Comparison of ENCODE assay signal across 8 cellular contexts in genomic region chr3:57692404-57693191, GRCh38. TPM values are rescaled to one million over a fixed set of nuclear protein-coding genes. Genes with fewer than 3 reads are reported as not detected.
A peak's percentile ranks its signal among the peaks of the same experiment; 100 is the strongest.
DNase-seq lines count a peak whose midpoint lies in the region; ATAC-seq and TF ChIP-seq lines count a peak whose summit lies in the region.

Gene DENND6A (minus strand): TSS chr3:57693077. CDS start chr3:57693018, 59 bp downstream.

- H3K9me3 Mint-ChIP-seq in naive thymus-derived CD4-positive, alpha-beta T cell, result no peaks in the 10 kb centered on the region
- no peaks in the 10 kb centered on the region for H3K9me3 Mint-ChIP-seq in stimulated activated memory B cell treated with anti-CD40 and anti-IgM and Interleukin-4, amounts not matched to agents 10 μg/mL and 1 μg/mL and 100 μg/mL, for 72 hours

- H3K79me2 ChIP-seq in DOHH2 (ENCODE audit: control insufficient read depth, low read length) (peaks cover 53% of the 10 kb centered on the region), Karpas-422 (ENCODE audit: low read length) (peaks cover 53% of the 10 kb centered on the region)

- peak; percentile 98 for DNase-seq in Karpas-422
- DNase-seq in RPMI7951 (ENCODE audit: low read depth), result peak; percentile 95
- DNase-seq in activated T-helper 1 cell treated with anti-CD3 and anti-CD28 coated beads, Interleukin-2, amount 50 U/mL, for 16 hours (ENCODE audit: low read depth in 1 of 2, low spot score in 1 of 2), result peak; percentile 90 to 92
- peak; percentile 92 for DNase-seq in fibroblast of gingiva (ENCODE audit: low read depth)
- peak; percentile 88 to 96 (median 94) for DNase-seq in naive thymus-derived CD4-positive, alpha-beta T cell

- peak; percentile 75 for ATAC-seq in GM21825 (IDR thresholded peaks at IDR 0.05; ENCODE audit: unreplicated experiment)
- ATAC-seq in naive thymus-derived CD4-positive, alpha-beta T cell, result peak; percentile 89
- ATAC-seq in stimulated activated memory B cell treated with anti-CD40 and anti-IgM and Interleukin-4, amounts not matched to agents 10 μg/mL and 1 μg/mL and 100 μg/mL, for 72 hours, result peak; percentile 96

- H3K9me2 ChIP-seq in DOHH2 (replicated peaks; ENCODE audit: control insufficient read depth, low read length) (no peaks in the 10 kb centered on the region), Karpas-422 (replicated peaks; ENCODE audit: insufficient read depth, low read length) (no peaks in the 10 kb centered on the region)

- H3K27ac ChIP-seq in DOHH2 (ENCODE audit: low read depth, low read length) (peak within 1 kb of the TSS; percentile 65), Karpas-422 (ENCODE audit: low read length) (peak within 1 kb of the TSS; percentile 60)
- peak within 1 kb of the TSS; percentile 87 for H3K27ac ChIP-seq in naive thymus-derived CD4-positive, alpha-beta T cell (ENCODE audit: low read depth, low read length)

- TF ChIP-seq CTCF in DOHH2 (IDR thresholded peaks at IDR 0.05; ENCODE audit: low read depth, low read length, poor library complexity, severe bottlenecking), result no peak

- peak within 1 kb of the TSS; percentile 81 for H3K4me2 ChIP-seq in DOHH2 (ENCODE audit: low read length)
- H3K4me2 ChIP-seq in Karpas-422 (ENCODE audit: low read depth, low read length, poor library complexity, severe bottlenecking), result peak within 1 kb of the TSS; percentile 84

- peak within 1 kb of the TSS; percentile 93 for H3K9ac ChIP-seq in Karpas-422 (ENCODE audit: low read length)

- H3K4me3 ChIP-seq in DOHH2 (ENCODE audit: low read length) (peak within 1 kb of the TSS; percentile 77), Karpas-422 (ENCODE audit: low read length) (peak within 1 kb of the TSS; percentile 78)
- H3K4me3 ChIP-seq in naive thymus-derived CD4-positive, alpha-beta T cell (ENCODE audit: low read length), result peak within 1 kb of the TSS; percentile 81

- H3K4me1 Mint-ChIP-seq in naive thymus-derived CD4-positive, alpha-beta T cell, result peaks cover 18 to 41% (median 38%) of the 10 kb centered on the region in 7 donors
- H3K4me1 Mint-ChIP-seq in stimulated activated memory B cell treated with anti-CD40 and anti-IgM and Interleukin-4, amounts not matched to agents 10 μg/mL and 1 μg/mL and 100 μg/mL, for 72 hours, result peaks cover 36% of the 10 kb centered on the region

- H3K27me3 ChIP-seq in DOHH2 (ENCODE audit: control insufficient read depth, low read length), result no peaks in the 10 kb centered on the region
- H3K27me3 ChIP-seq in Karpas-422 (ENCODE audit: low read length), result no peaks in the 10 kb centered on the region
- no peaks in the 10 kb centered on the region for H3K27me3 ChIP-seq in naive thymus-derived CD4-positive, alpha-beta T cell (ENCODE audit: control insufficient read depth in 2 of 2, insufficient read depth in 2 of 2, low read length in 2 of 2)

- intact Hi-C loops in naive thymus-derived CD4-positive, alpha-beta T cell (cut with micrococcal nuclease), result loop anchor here (1.0 to 5.0 kb wide), 14 partner anchors 9 to 1135 kb away; partner anchors contain the start of genes ARF4 (in 2 of the 2), PDE12 (in 2 of the 2), SLMAP (in 2 of the 2) and ABHD6 (in 1 of the 2)

- peaks cover 27% of the 10 kb centered on the region for H3K36me3 ChIP-seq in DOHH2 (ENCODE audit: control insufficient read depth, low read length)
- H3K36me3 ChIP-seq in Karpas-422 (ENCODE audit: insufficient read depth, low read length), result no peaks in the 10 kb centered on the region
- no peaks in the 10 kb centered on the region for H3K36me3 ChIP-seq in naive thymus-derived CD4-positive, alpha-beta T cell (ENCODE audit: control insufficient read depth in 2 of 3, insufficient read depth in 3 of 3, low read length in 3 of 3)

- H3K36me3 Mint-ChIP-seq in naive thymus-derived CD4-positive, alpha-beta T cell, result peaks cover 0 to 13% (median 3%) of the 10 kb centered on the region in 5 donors
- no peaks in the 10 kb centered on the region for H3K36me3 Mint-ChIP-seq in stimulated activated memory B cell treated with anti-CD40 and anti-IgM and Interleukin-4, amounts not matched to agents 10 μg/mL and 1 μg/mL and 100 μg/mL, for 72 hours

- CTCF ChIA-PET in naive thymus-derived CD4-positive, alpha-beta T cell (lab: Charles Lee), result no interaction called here

- H3K9me3 ChIP-seq in DOHH2 (ENCODE audit: control insufficient read depth, insufficient read depth, low read length) (no peaks in the 10 kb centered on the region), Karpas-422 (ENCODE audit: low read length) (no peaks in the 10 kb centered on the region)
- no peaks in the 10 kb centered on the region for H3K9me3 ChIP-seq in naive thymus-derived CD4-positive, alpha-beta T cell (ENCODE audit: control insufficient read depth in 2 of 3, low read length in 3 of 3)

- H2AFZ ChIP-seq in Karpas-422 (ENCODE audit: low read length), result peak within 1 kb of the TSS; percentile 49; the same call in 1 of the 2 replicates

- POLR2A ChIA-PET in naive thymus-derived CD4-positive, alpha-beta T cell (lab: Charles Lee), result interaction anchor here (0.6 to 3.7 kb wide), 19 partner anchors 10 to 262 kb away, joined by 3 to 36 read pairs (median 4); partner anchors contain the start of genes ARF4, PDE12 and SLMAP

- H3K27me3 Mint-ChIP-seq in naive thymus-derived CD4-positive, alpha-beta T cell, result peaks cover 0 to 2% (median 0%) of the 10 kb centered on the region in 5 donors
- H3K27me3 Mint-ChIP-seq in stimulated activated memory B cell treated with anti-CD40 and anti-IgM and Interleukin-4, amounts not matched to agents 10 μg/mL and 1 μg/mL and 100 μg/mL, for 72 hours, result no peaks in the 10 kb centered on the region

- peaks cover 25% of the 10 kb centered on the region for H3K4me1 ChIP-seq in DOHH2 (ENCODE audit: control insufficient read depth, low read length)
- peaks cover 29% of the 10 kb centered on the region for H3K4me1 ChIP-seq in Karpas-422 (ENCODE audit: low read length)
- peaks cover 29 to 35% of the 10 kb centered on the region in 2 donors for H3K4me1 ChIP-seq in naive thymus-derived CD4-positive, alpha-beta T cell (ENCODE audit: control insufficient read depth in 2 of 2, insufficient read depth in 2 of 2, low read length in 2 of 2)

- H4K20me1 ChIP-seq in DOHH2 (ENCODE audit: control insufficient read depth, insufficient read depth, low read depth, low read length), result peaks cover 13% of the 10 kb centered on the region
- H4K20me1 ChIP-seq in Karpas-422 (ENCODE audit: insufficient read depth, low read depth, low read length), result peaks cover 4% of the 10 kb centered on the region; the same call in 1 of the 2 replicates

- H3F3A ChIP-seq in DOHH2 (ENCODE audit: control insufficient read depth, insufficient read depth), result peaks cover 2% of the 10 kb centered on the region; the same call in 1 of the 2 replicates

- H3K4me3 Mint-ChIP-seq in naive thymus-derived CD4-positive, alpha-beta T cell, result peak within 1 kb of the TSS; percentile 82 to 98 (median 93)
- H3K4me3 Mint-ChIP-seq in stimulated activated memory B cell treated with anti-CD40 and anti-IgM and Interleukin-4, amounts not matched to agents 10 μg/mL and 1 μg/mL and 100 μg/mL, for 72 hours, result peak within 1 kb of the TSS; percentile 90

- H3K27ac Mint-ChIP-seq in naive thymus-derived CD4-positive, alpha-beta T cell, result peak within 1 kb of the TSS; percentile 88 to 96 (median 93)
- peak within 1 kb of the TSS; percentile 89 for H3K27ac Mint-ChIP-seq in stimulated activated memory B cell treated with anti-CD40 and anti-IgM and Interleukin-4, amounts not matched to agents 10 μg/mL and 1 μg/mL and 100 μg/mL, for 72 hours

RNA-seq across cellular contexts. Expression of gene DENND6A, which starts in this region (rescaled TPM):
- total RNA-seq in Karpas-422 (2014; rRNA removed; shearing (Covaris generic); ENCODE audit: low replicate concordance), result 18.5 and 61.4 TPM in 2 replicates
- total RNA-seq in RPMI7951 (2014; rRNA removed; shearing (Covaris generic)), result 19.9 and 28.5 TPM in 2 replicates
- 10 to 100 TPM; 31.3 to 76.6 (median 40.8) TPM for total RNA-seq in naive thymus-derived CD4-positive, alpha-beta T cell
- 10 to 100 TPM; 24.8 to 30.3 TPM for polyA plus RNA-seq in naive thymus-derived CD4-positive, alpha-beta T cell

Comparison
In these comparisons a context has a peak if more than half of its experiments do, and no peak if none do; other contexts are left out.
1. Peak in every context shown above with its lines: DNase-seq, ATAC-seq, H3K4me3 ChIP-seq and H3K27ac ChIP-seq.